ENCODE assay signal across 8 cellular contexts in the genomic region with DNA sequence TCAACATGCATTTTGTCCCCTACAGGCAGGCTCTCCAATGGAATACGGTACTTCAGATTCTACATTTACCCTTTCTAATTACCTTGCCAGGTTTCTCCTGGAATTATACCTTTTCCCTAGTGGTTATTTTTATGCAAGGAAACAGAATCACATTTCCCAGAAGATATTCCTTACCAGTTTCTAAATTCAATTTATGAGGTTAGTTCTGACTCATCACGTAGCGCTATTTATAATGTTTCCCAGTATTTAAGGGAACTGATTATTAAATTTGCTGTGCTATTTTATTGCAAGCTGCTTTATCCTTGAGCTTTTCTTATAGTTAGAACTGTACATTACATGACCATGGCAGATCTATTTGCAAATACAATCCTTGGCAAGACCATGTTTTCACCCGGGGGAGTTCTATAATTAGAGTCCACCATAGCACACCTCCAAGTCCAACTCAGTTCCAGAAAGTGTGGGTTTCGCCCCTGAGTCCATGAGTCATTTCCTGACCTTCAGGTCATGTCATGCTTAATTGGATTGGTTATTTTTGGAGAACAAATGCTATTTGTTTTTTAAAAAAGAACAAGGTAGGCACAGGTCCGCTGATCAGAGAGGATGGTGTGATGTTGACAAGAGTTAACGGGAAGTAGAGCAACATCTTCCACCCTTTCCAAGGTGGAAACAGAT.
DNase-seq lines count a peak whose midpoint lies in the region; ATAC-seq lines count a peak whose summit lies in the region.

No MANE protein-coding gene starts in this region.

- H3K27ac Mint-ChIP-seq in IgD-negative memory B cell = peak overlapping the region in 2 of 3 donors; percentile 30 to 55

- H3K4me3 Mint-ChIP-seq in IgD-negative memory B cell = peak overlapping the region in 1 of 4 donors; percentile 29

- H3K4me3 ChIP-seq in MG63 = no peak overlapping the region

- H3K4me1 Mint-ChIP-seq in IgD-negative memory B cell = peaks cover 21 to 26% (median 24%) of the 10 kb centered on the region in 3 donors

- H3K9me3 ChIP-seq in MG63 = peaks cover 14% of the 10 kb centered on the region

- intact Hi-C loops in left ventricle myocardium superior (cut with micrococcal nuclease) = loop anchor here (10.0 kb wide), 2 partner anchors 74 to 126 kb away; a partner anchor contains a TSS

- H3K27me3 ChIP-seq in MG63 = no peaks in the 10 kb centered on the region

- peak; percentile 86 for ATAC-seq in GM21447 (IDR thresholded peaks at IDR 0.05; ENCODE audit: unreplicated experiment)
- peak; percentile 49 for ATAC-seq in left ventricle myocardium superior
- no peak for ATAC-seq in HG02840 (IDR thresholded peaks at IDR 0.05; ENCODE audit: low FRiP score, unreplicated experiment)

- peaks cover 5% of the 10 kb centered on the region for H3K36me3 ChIP-seq in MG63

- H3K9me3 Mint-ChIP-seq in IgD-negative memory B cell = peaks cover 2 to 20% (median 5%) of the 10 kb centered on the region in 3 donors

- peak; percentile 28 for DNase-seq in EL
- no peak for DNase-seq in left ventricle myocardium superior
- no peak for DNase-seq in DMS79 (lab: John Stamatoyannopoulos, UW)
- DNase-seq in MG63 = no peak
- DNase-seq in NCI-H524 treated with DMSO at 0.1 percent for 48 hours (lab: John Stamatoyannopoulos, UW) = no peak

- H3K36me3 Mint-ChIP-seq in IgD-negative memory B cell = peaks cover 2% of the 10 kb centered on the region

- H3K27me3 Mint-ChIP-seq in IgD-negative memory B cell = no peaks in the 10 kb centered on the region
